In the genomic region with DNA sequence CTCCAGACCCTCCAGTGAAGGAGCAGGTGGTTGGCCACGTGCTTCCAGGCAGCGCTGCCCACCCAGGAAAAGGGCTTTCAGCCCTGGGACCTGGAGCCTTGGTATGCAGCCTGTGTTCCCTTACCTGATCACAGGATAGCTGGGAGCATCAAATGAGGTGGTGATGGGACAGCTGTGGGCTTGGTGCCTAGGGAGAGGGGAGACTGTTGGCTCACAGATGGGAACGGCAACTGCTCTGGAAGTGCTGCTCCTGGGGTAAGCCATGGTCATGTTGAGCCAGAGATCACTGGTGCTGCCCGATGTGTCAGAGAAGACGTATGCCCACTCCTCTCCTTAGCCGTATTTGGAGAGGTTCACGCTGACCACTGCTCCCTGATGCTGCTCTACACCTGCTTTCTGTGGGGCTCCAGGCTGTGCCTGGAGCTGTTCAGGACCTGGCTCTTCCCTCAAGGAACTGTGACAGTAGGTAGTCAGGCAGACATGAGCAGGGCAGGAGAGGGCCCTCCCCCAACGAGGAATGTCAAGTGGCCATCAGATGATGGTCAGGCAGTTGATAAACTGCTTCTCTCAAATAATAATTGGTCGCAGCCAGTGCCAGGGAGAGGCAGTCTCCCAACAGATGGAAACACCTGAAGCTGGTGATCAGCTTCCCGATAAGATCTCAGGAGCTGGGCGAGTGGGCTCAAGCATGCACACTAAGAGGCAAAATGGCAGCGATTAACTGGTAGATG, we compare ENCODE assay signal across 23 cellular contexts. TPM values are rescaled to one million over a fixed set of nuclear protein-coding genes. Genes with fewer than 3 reads are reported as not detected.
DNase-seq lines count a peak whose midpoint lies in the region; ATAC-seq, FAIRE-seq and TF ChIP-seq lines count a peak whose summit lies in the region.
"Had no signal": no experiment of that assay in that cellular context is flagged by ENCODE, and none has a peak within 500 bp of the region (broad histone marks: within the 10 kb centered on the region; RNA-seq: fewer than 3 reads in every experiment).

No MANE protein-coding gene starts in this region.

- no peak overlapping the region for H2AFZ ChIP-seq in H1 (ENCODE audit: low read length)

- no peak for ATAC-seq in sciatic nerve
- ATAC-seq: heart left ventricle; left cardiac atrium; stimulated activated naive B cell treated with anti-CD40 and anti-IgM and Interleukin-4, amounts not matched to agents 10 μg/mL and 1 μg/mL and 100 μg/mL, for 72 hours had no signal

- H3K56ac ChIP-seq in H1 (replicated peaks; ENCODE audit: insufficient read length, low read depth, low read length), result no peak overlapping the region

- peak; percentile 61 for DNase-seq in activated effector memory CD4-positive, alpha-beta T cell treated with anti-CD3 and anti-CD28 coated beads, Interleukin-2, amount 50 U/mL, for 16 hours
- no peak for DNase-seq in activated effector memory CD4-positive, alpha-beta T cell treated with Interleukin-2 at 50 U/mL for 16 hours
- DNase-seq in NCI-H1417 (lab: John Stamatoyannopoulos, UW), result peak; percentile 59 to 95 (median 70)
- DNase-seq in H1 (ENCODE audit: low read depth in 1 of 2, low spot score in 2 of 2), result peak in 1 of 2 experiments; percentile 41
- DNase-seq in thyroid gland, result peak; percentile 51 to 57
- no peak for DNase-seq in activated CD4-positive, alpha-beta T cell treated with anti-CD3 and anti-CD28 coated beads, Interleukin-2, amount 50 U/mL, for 4 hours
- DNase-seq in sciatic nerve (ENCODE audit: low spot score), result no peak
- DNase-seq in stimulated activated CD4-positive, alpha-beta T cell treated with anti-CD3 and anti-CD28 coated beads, Interleukin-15, amount 100 ng/mL, for 24 hours, result no peak
- DNase-seq: ACHN; activated CD4-positive, alpha-beta T cell treated with anti-CD3 and anti-CD28 coated beads for 48 hours; brain microvascular endothelial cell; effector CD8-positive, alpha-beta T cell; erythroblast; GDM1; left cardiac atrium; naive B cell; OCI-M1; spleen; stimulated activated CD4-positive, alpha-beta T cell treated with anti-CD3 and anti-CD28 coated beads, Interleukin-4, amount 100 ng/mL, for 1 hour; stimulated activated naive B cell treated with anti-CD40 and anti-IgM and Interleukin-4, amounts not matched to agents 10 μg/mL and 1 μg/mL and 100 μg/mL, for 72 hours had no signal

- H2BK120ac ChIP-seq in H1 (replicated peaks; ENCODE audit: low read depth, low read length), result no peak overlapping the region

- intact Hi-C loops in thyroid gland (cut with DNase I) (loop anchor here (10.0 kb wide), 2 partner anchors 76 to 864 kb away; partner anchors contain the start of gene CCDC85C), sciatic nerve (cut with DNase I) (no loop called here)

- TF ChIP-seq RAD21 in H1 (IDR thresholded peaks at IDR 0.05 in 1 of 2, conservative IDR thresholded peaks at IDR 0.05 in 1 of 2; ENCODE audit: low read depth in 2 of 2, low read length in 2 of 2), result no peak

- 0 out of 2 replicates have a peak overlapping the region, but pooled peaks have one; percentile 48 for H2BK20ac ChIP-seq in H1 (ENCODE audit: low read length)

- FAIRE-seq in H1 (lab: Jason Lieb, UNC), result no peak

- H4K20me1 ChIP-seq in H1 (replicated peaks in 1 of 2; ENCODE audit: control insufficient read depth in 1 of 2, insufficient read depth in 2 of 2, low read length in 2 of 2), result no peaks in the 10 kb centered on the region
- H4K20me1 ChIP-seq: BLaER1 treated with 17β-estradiol and CSF1 and Interleukin-3, amounts not matched to agents 10 nM and 100 nM had no signal

- H3K79me2 ChIP-seq in H1 (ENCODE audit: control insufficient read depth in 1 of 2, insufficient read depth in 2 of 2, low read length in 2 of 2), result no peaks in the 10 kb centered on the region

- H3K4me1 ChIP-seq in H1 (replicated peaks in 1 of 4; ENCODE audit: control insufficient read depth in 3 of 4, insufficient read depth in 4 of 4, low read length in 3 of 4) (peaks cover 0 to 7% (median 6%) of the 10 kb centered on the region in 4 experiments; a peak in 6 of 7 replicates), thyroid gland (peaks cover 11 to 18% of the 10 kb centered on the region in 2 donors)

- no peak overlapping the region for H3K18ac ChIP-seq in H1 (ENCODE audit: extremely low read depth, low read length)

- peaks cover 6 to 10% of the 10 kb centered on the region in 2 experiments; a peak in 3 of 4 replicates for H3K9me3 ChIP-seq in H1 (ENCODE audit: insufficient read depth in 2 of 2, low read depth in 1 of 2, low read length in 1 of 2)
- H3K9me3 ChIP-seq in thyroid gland, result no peaks in the 10 kb centered on the region

- no peak for TF ChIP-seq EP300 in H1 (IDR thresholded peaks at IDR 0.05; ENCODE audit: borderline replicate concordance in 1 of 2, low read depth in 2 of 2, low read length in 2 of 2)

- H3K79me1 ChIP-seq in H1 (ENCODE audit: low read depth, low read length), result no peaks in the 10 kb centered on the region

- no peak overlapping the region for H3K23ac ChIP-seq in H1 (ENCODE audit: insufficient read length)

- CTCF ChIA-PET in H1 (lab: Charles Lee; ENCODE audit: partially characterized antibody), result interaction anchor here (1.0 to 3.6 kb wide), 10 partner anchors 10 to 208 kb away, joined by 3 to 26 read pairs (median 3); no protein-coding TSS in a partner anchor

- H3K27me3 ChIP-seq in H1 (replicated peaks in 1 of 4; ENCODE audit: control insufficient read depth in 3 of 4, extremely low read depth in 1 of 4, insufficient read depth in 3 of 4, low read length in 3 of 4) (no peaks in the 10 kb centered on the region), thyroid gland (no peaks in the 10 kb centered on the region)

- peaks cover 9% of the 10 kb centered on the region for H3K23me2 ChIP-seq in H1 (ENCODE audit: low read depth, low read length)

- no peak for TF ChIP-seq CTCF in H1 (IDR thresholded peaks at IDR 0.05; ENCODE audit: control extremely low read depth in 1 of 3, insufficient read depth in 1 of 3, low read depth in 1 of 3, low read length in 3 of 3)
- no peak for TF ChIP-seq CTCF in thyroid gland (IDR thresholded peaks at IDR 0.05)

- 93% methylated on average over 12 of the region's 12 CpGs; no CpG with 5 or more reads in 1 of the 2 experiments for WGBS in H1 (ENCODE audit: extremely low coverage in 1 of 2, insufficient coverage in 1 of 2, insufficient read length in 1 of 2, insufficient replicate concordance in 2 of 2, low coverage in 1 of 2, low lambda C conversion rate in 2 of 2, missing lambda C conversion rate in 1 of 2), 2 experiments
- 38 to 49% methylated on average over 4 to 9 of the region's 12 CpGs for WGBS in thyroid gland, 2 donors

- H3K4me3 ChIP-seq in H1 (ENCODE audit: extremely low read depth in 1 of 4, insufficient read depth in 2 of 4, low read depth in 3 of 4, low read length in 4 of 4) (no peak overlapping the region), thyroid gland (replicated peaks in 1 of 3) (no peak overlapping the region)
- H3K4me3 ChIP-seq: BLaER1 treated with 17β-estradiol and CSF1 and Interleukin-3, amounts not matched to agents 10 nM and 100 nM; heart left ventricle; spleen had no signal

- no peak overlapping the region for H3K27ac ChIP-seq in H1 (ENCODE audit: low read depth, low read length)
- H3K27ac ChIP-seq in thyroid gland, result no peak overlapping the region
- H3K27ac ChIP-seq: BLaER1 treated with 17β-estradiol and CSF1 and Interleukin-3, amounts not matched to agents 10 nM and 100 nM; brain microvascular endothelial cell; heart left ventricle; spleen had no signal

- no peak overlapping the region for H3K9ac ChIP-seq in H1 (replicated peaks in 1 of 4; ENCODE audit: extremely low read depth in 1 of 4, low read depth in 3 of 4, low read length in 3 of 4)
- H3K9ac ChIP-seq: BLaER1 treated with 17β-estradiol and CSF1 and Interleukin-3, amounts not matched to agents 10 nM and 100 nM had no signal

- H2BK5ac ChIP-seq in H1 (ENCODE audit: low read depth, low read length), result no peak overlapping the region

- H2AK5ac ChIP-seq in H1 (ENCODE audit: low read depth, low read length), result 0 out of 2 replicates have a peak overlapping the region, but pooled peaks have one; percentile 53

- 0 out of 2 replicates have a peak overlapping the region, but pooled peaks have one; percentile 9 for H2BK12ac ChIP-seq in H1 (ENCODE audit: low read depth, low read length)

- H4K5ac ChIP-seq in H1 (ENCODE audit: insufficient read length, low read depth, low read length), result no peak overlapping the region

- POLR2A ChIA-PET in H1 (lab: Charles Lee; ENCODE audit: partially characterized antibody), result interaction anchor here (1.1 kb wide), 1 partner anchor 8 kb away, joined by 3 read pairs; no protein-coding TSS in a partner anchor

- H3K4me2 ChIP-seq in H1 (ENCODE audit: insufficient read depth in 1 of 2, low read depth in 2 of 2, low read length in 2 of 2), result no peak overlapping the region
- H3K4me2 ChIP-seq: BLaER1 treated with 17β-estradiol and CSF1 and Interleukin-3, amounts not matched to agents 10 nM and 100 nM had no signal

- no peak overlapping the region for H4K91ac ChIP-seq in H1 (replicated peaks; ENCODE audit: insufficient read length, low read length)

- no peak overlapping the region for H3K4ac ChIP-seq in H1 (replicated peaks; ENCODE audit: insufficient read length, low read depth, low read length)

- TF ChIP-seq POLR2A in H1 (IDR thresholded peaks at IDR 0.05; ENCODE audit: control extremely low read depth in 1 of 2, low read depth in 2 of 2, low read length in 2 of 2) (no peak), thyroid gland (IDR thresholded peaks at IDR 0.05) (no peak)

- peak overlapping the region; percentile 36; the same call in 1 of the 2 replicates for H4K8ac ChIP-seq in H1 (ENCODE audit: extremely low read depth, insufficient read depth, low read length)

- H3K36me3 ChIP-seq in H1 (ENCODE audit: control insufficient read depth in 2 of 4, insufficient read depth in 4 of 4, low read length in 3 of 4) (no peaks in the 10 kb centered on the region), thyroid gland (no peaks in the 10 kb centered on the region)
- H3K36me3 ChIP-seq: brain microvascular endothelial cell, heart left ventricle, spleen had no signal

- no peak overlapping the region; the same call in 1 of the 2 replicates for H2BK15ac ChIP-seq in H1 (ENCODE audit: low read length)

- no peak overlapping the region for H3K14ac ChIP-seq in H1 (ENCODE audit: insufficient read length)

RNA-seq across cellular contexts. Expression of gene CYP46A1, which starts 2.8 kb away (rescaled TPM):
- 0.71 and 1.3 TPM in 2 replicates for total RNA-seq in H1 (2021; fragmentation: NEBNext Ultra II Directional; extraction: Animal tissue kit (Norgen Biotek cat#: 25700))
- 0.41 and 0.89 TPM in 2 replicates for polyA plus RNA-seq in H1 (2011; rRNA removed)
- 0.88 TPM for polyA plus RNA-seq in H1 (2011; cell fraction: cytosol; rRNA removed)
- 4.4 TPM for polyA plus RNA-seq in H1 (2011; cell fraction: nucleus; rRNA removed)
- polyA plus RNA-seq in H1 (2012, experiment 1 of 2), result 0.60 to 1.6 TPM (median 0.87 TPM) in 4 replicates
- polyA plus RNA-seq in H1 (2012, experiment 2 of 2), result 0.45 TPM
- 0.63 TPM for polyA plus RNA-seq in H1 (2013, experiment 1 of 2)
- polyA plus RNA-seq in H1 (2013, experiment 2 of 2), result 0.57 TPM
- polyA minus RNA-seq in H1 (2011; rRNA and poly(A)+ RNA removed), result 0.63 and 0.91 TPM in 2 replicates
- polyA minus RNA-seq in H1 (2011; cell fraction: cytosol; rRNA and poly(A)+ RNA removed), result not detected
- 1.9 TPM for polyA minus RNA-seq in H1 (2011; cell fraction: nucleus; rRNA and poly(A)+ RNA removed)
- total RNA-seq in thyroid gland (1 to 10 TPM in 3 of 4 donors, under 1 TPM in 1; 0.54 to 5.2 (median 1.5) TPM), sciatic nerve (2.5 TPM)

RNA-seq across cellular contexts. Expression of gene HHIPL1, which starts 36.3 kb away (rescaled TPM):
- total RNA-seq in H1 (2021; fragmentation: NEBNext Ultra II Directional; extraction: Animal tissue kit (Norgen Biotek cat#: 25700)), result 2.6 and 3.1 TPM in 2 replicates
- 1.5 and 2.1 TPM in 2 replicates for polyA plus RNA-seq in H1 (2011; rRNA removed)
- polyA plus RNA-seq in H1 (2011; cell fraction: cytosol; rRNA removed), result 1.4 TPM
- 3.1 TPM for polyA plus RNA-seq in H1 (2011; cell fraction: nucleus; rRNA removed)
- 1.0 to 2.0 TPM (median 1.8 TPM) in 4 replicates for polyA plus RNA-seq in H1 (2012, experiment 1 of 2)
- polyA plus RNA-seq in H1 (2012, experiment 2 of 2), result 1.2 TPM
- polyA plus RNA-seq in H1 (2013, experiment 1 of 2), result 1.2 TPM
- polyA plus RNA-seq in H1 (2013, experiment 2 of 2), result 1.6 TPM
- 1.4 and 1.5 TPM in 2 replicates for polyA minus RNA-seq in H1 (2011; rRNA and poly(A)+ RNA removed)
- 1.7 TPM for polyA minus RNA-seq in H1 (2011; cell fraction: cytosol; rRNA and poly(A)+ RNA removed)
- polyA minus RNA-seq in H1 (2011; cell fraction: nucleus; rRNA and poly(A)+ RNA removed), result 3.8 TPM
- total RNA-seq in thyroid gland (1 to 10 TPM in 3 of 4 donors, under 1 TPM in 1; 0.98 to 2.7 (median 1.1) TPM), sciatic nerve (4.2 TPM)
- total RNA-seq: T-helper 2 cell treated with Interferon-gamma antibody and Interleukin-4, amounts not matched to agents 100 ng/mL and 5 ng/mL, for 36 hours had no signal

Comparison
In these comparisons a context has a peak if more than half of its experiments do, and no peak if none do; other contexts are left out.
1. DNase-seq: peak in activated effector memory CD4-positive, alpha-beta T cell treated with anti-CD3 and anti-CD28 coated beads, Interleukin-2, amount 50 U/mL, for 16 hours (single experiment), NCI-H1417 (3 of 3) and thyroid gland (2 of 2); none in activated effector memory CD4-positive, alpha-beta T cell treated with Interleukin-2 at 50 U/mL for 16 hours (single experiment), activated CD4-positive, alpha-beta T cell treated with anti-CD3 and anti-CD28 coated beads, Interleukin-2, amount 50 U/mL, for 4 hours (0 of 2), sciatic nerve (single experiment) and stimulated activated CD4-positive, alpha-beta T cell treated with anti-CD3 and anti-CD28 coated beads, Interleukin-15, amount 100 ng/mL, for 24 hours (single experiment).